In the genomic region with DNA sequence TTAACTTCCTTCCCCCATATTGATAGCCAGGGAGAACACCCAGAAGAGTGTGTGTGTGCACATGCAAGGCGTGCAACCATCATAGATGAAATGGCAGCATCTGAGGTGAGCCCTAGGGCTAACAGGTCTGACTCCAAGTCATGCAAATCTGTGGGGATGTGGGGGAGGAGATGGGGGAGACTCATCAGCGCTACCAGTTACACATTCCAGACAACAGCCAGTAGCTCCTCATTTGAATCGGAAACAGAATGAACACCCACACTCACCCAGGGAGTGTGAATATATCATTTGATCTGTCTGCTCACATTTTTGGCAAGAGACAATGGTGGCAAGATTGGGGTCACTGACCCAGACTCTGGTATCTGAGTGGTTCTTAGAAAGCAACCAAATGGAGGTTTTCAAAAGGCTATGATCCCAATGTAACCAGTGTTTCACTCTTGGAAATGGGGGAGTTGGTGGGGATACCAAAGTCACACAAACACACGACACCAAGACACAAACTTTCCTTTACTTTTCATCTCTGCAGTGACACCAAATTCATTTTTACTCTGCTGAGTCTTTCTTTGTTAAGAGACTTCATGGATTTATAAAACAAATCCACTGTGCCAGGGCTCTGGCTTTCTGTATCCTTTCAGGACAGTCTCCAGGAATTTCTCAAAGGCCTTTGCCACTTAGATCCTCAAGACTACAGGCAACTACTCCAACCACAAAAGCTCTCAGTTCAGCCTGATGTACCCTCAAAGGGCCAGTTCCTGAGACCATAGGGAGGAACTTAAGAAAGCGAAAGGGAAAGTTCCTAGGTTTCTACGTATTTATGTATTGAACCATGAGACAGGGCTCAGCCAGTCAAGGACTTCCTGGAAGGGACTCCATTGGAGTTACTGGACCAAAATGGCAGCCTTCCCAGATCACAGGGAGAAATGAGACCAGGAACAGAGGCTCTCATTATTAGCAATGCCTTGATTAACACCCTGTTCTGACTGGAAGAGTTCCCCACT, we compare ENCODE assay signal across 1 cellular context.
A peak's percentile ranks its signal among the peaks of the same experiment; 100 is the strongest.
TF ChIP-seq lines count a peak whose summit lies in the region.

No MANE protein-coding gene starts in this region.

TF ChIP-seq in GM12878, 131 proteins besides CTCF, POLR2A, EP300 and RAD21 (continued from another document):
- TF ChIP-seq SIN3A (IDR thresholded peaks at IDR 0.05; ENCODE audit: low read depth, low read length) (no peak), SP1 (IDR thresholded peaks at IDR 0.05; ENCODE audit: low read depth, low read length) (no peak), ZNF207 (IDR thresholded peaks at IDR 0.05; ENCODE audit: borderline replicate concordance) (no peak), TBL1XR1 (IDR thresholded peaks at IDR 0.05; ENCODE audit: low read depth, low read length) (no peak), NFXL1 (IDR thresholded peaks at IDR 0.05; ENCODE audit: borderline replicate concordance) (no peak), RFX5 (IDR thresholded peaks at IDR 0.05; ENCODE audit: low read depth, low read length) (no peak), SUPT20H (IDR thresholded peaks at IDR 0.05; ENCODE audit: borderline replicate concordance, control insufficient read depth, low read depth, low read length) (no peak), NRF1 (conservative IDR thresholded peaks at IDR 0.05; ENCODE audit: low read depth, low read length) (no peak), CREM (IDR thresholded peaks at IDR 0.05; ENCODE audit: low read depth) (no peak), TAF1 (IDR thresholded peaks at IDR 0.05; ENCODE audit: borderline replicate concordance, low read depth, low read length) (no peak), DPF2 (IDR thresholded peaks at IDR 0.05) (0 out of 2 replicates have a peak, but pooled peaks have one; percentile 31), IKZF1 (conservative IDR thresholded peaks at IDR 0.05) (peak; percentile 59), SUZ12 (IDR thresholded peaks at IDR 0.05; ENCODE audit: unreplicated experiment) (no peak), CBX3 (IDR thresholded peaks at IDR 0.05; ENCODE audit: borderline replicate concordance, low read depth) (no peak), MYC (IDR thresholded peaks at IDR 0.05; ENCODE audit: insufficient read depth, insufficient read length, insufficient replicate concordance, low read length, severe bottlenecking) (no peak), RBBP5 (conservative IDR thresholded peaks at IDR 0.05) (no peak), HDAC6 (IDR thresholded peaks at IDR 0.05; ENCODE audit: unreplicated experiment) (no peak), BCL11A (IDR thresholded peaks at IDR 0.05; ENCODE audit: low read depth, low read length) (no peak), CREB1 (IDR thresholded peaks at IDR 0.05; ENCODE audit: low read depth) (no peak), NFIC (IDR thresholded peaks at IDR 0.05; ENCODE audit: low read depth, low read length) (no peak), BACH1 (IDR thresholded peaks at IDR 0.05; ENCODE audit: borderline replicate concordance) (no peak), TCF3 (IDR thresholded peaks at IDR 0.05; ENCODE audit: borderline replicate concordance, insufficient read depth, low read depth, low read length) (no peak), ZSCAN29 (IDR thresholded peaks at IDR 0.05) (no peak)
- TF ChIP-seq, protein P1, sequence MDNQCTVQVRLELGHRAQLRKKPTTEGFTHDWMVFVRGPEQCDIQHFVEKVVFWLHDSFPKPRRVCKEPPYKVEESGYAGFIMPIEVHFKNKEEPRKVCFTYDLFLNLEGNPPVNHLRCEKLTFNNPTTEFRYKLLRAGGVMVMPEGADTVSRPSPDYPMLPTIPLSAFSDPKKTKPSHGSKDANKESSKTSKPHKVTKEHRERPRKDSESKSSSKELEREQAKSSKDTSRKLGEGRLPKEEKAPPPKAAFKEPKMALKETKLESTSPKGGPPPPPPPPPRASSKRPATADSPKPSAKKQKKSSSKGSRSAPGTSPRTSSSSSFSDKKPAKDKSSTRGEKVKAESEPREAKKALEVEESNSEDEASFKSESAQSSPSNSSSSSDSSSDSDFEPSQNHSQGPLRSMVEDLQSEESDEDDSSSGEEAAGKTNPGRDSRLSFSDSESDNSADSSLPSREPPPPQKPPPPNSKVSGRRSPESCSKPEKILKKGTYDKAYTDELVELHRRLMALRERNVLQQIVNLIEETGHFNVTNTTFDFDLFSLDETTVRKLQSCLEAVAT (IDR thresholded peaks at IDR 0.05), result no peak
- TF ChIP-seq, protein P2, sequence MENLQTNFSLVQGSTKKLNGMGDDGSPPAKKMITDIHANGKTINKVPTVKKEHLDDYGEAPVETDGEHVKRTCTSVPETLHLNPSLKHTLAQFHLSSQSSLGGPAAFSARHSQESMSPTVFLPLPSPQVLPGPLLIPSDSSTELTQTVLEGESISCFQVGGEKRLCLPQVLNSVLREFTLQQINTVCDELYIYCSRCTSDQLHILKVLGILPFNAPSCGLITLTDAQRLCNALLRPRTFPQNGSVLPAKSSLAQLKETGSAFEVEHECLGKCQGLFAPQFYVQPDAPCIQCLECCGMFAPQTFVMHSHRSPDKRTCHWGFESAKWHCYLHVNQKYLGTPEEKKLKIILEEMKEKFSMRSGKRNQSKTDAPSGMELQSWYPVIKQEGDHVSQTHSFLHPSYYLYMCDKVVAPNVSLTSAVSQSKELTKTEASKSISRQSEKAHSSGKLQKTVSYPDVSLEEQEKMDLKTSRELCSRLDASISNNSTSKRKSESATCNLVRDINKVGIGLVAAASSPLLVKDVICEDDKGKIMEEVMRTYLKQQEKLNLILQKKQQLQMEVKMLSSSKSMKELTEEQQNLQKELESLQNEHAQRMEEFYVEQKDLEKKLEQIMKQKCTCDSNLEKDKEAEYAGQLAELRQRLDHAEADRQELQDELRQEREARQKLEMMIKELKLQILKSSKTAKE (IDR thresholded peaks at IDR 0.05; ENCODE audit: low read depth, poor library complexity, severe bottlenecking), result no peak
- TF ChIP-seq, protein P3, sequence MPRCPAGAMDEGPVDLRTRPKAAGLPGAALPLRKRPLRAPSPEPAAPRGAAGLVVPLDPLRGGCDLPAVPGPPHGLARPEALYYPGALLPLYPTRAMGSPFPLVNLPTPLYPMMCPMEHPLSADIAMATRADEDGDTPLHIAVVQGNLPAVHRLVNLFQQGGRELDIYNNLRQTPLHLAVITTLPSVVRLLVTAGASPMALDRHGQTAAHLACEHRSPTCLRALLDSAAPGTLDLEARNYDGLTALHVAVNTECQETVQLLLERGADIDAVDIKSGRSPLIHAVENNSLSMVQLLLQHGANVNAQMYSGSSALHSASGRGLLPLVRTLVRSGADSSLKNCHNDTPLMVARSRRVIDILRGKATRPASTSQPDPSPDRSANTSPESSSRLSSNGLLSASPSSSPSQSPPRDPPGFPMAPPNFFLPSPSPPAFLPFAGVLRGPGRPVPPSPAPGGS (IDR thresholded peaks at IDR 0.05; ENCODE audit: borderline replicate concordance, insufficient read depth, low read depth, low read length, poor library complexity, severe bottlenecking), result no peak
- TF ChIP-seq, protein P4, sequence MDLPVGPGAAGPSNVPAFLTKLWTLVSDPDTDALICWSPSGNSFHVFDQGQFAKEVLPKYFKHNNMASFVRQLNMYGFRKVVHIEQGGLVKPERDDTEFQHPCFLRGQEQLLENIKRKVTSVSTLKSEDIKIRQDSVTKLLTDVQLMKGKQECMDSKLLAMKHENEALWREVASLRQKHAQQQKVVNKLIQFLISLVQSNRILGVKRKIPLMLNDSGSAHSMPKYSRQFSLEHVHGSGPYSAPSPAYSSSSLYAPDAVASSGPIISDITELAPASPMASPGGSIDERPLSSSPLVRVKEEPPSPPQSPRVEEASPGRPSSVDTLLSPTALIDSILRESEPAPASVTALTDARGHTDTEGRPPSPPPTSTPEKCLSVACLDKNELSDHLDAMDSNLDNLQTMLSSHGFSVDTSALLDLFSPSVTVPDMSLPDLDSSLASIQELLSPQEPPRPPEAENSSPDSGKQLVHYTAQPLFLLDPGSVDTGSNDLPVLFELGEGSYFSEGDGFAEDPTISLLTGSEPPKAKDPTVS (IDR thresholded peaks at IDR 0.05; ENCODE audit: low read depth, low read length), result no peak
- TF ChIP-seq, protein P5, sequence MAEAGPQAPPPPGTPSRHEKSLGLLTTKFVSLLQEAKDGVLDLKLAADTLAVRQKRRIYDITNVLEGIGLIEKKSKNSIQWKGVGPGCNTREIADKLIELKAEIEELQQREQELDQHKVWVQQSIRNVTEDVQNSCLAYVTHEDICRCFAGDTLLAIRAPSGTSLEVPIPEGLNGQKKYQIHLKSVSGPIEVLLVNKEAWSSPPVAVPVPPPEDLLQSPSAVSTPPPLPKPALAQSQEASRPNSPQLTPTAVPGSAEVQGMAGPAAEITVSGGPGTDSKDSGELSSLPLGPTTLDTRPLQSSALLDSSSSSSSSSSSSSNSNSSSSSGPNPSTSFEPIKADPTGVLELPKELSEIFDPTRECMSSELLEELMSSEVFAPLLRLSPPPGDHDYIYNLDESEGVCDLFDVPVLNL (IDR thresholded peaks at IDR 0.05; ENCODE audit: low read depth, low read length), result no peak
- TF ChIP-seq, protein P6, sequence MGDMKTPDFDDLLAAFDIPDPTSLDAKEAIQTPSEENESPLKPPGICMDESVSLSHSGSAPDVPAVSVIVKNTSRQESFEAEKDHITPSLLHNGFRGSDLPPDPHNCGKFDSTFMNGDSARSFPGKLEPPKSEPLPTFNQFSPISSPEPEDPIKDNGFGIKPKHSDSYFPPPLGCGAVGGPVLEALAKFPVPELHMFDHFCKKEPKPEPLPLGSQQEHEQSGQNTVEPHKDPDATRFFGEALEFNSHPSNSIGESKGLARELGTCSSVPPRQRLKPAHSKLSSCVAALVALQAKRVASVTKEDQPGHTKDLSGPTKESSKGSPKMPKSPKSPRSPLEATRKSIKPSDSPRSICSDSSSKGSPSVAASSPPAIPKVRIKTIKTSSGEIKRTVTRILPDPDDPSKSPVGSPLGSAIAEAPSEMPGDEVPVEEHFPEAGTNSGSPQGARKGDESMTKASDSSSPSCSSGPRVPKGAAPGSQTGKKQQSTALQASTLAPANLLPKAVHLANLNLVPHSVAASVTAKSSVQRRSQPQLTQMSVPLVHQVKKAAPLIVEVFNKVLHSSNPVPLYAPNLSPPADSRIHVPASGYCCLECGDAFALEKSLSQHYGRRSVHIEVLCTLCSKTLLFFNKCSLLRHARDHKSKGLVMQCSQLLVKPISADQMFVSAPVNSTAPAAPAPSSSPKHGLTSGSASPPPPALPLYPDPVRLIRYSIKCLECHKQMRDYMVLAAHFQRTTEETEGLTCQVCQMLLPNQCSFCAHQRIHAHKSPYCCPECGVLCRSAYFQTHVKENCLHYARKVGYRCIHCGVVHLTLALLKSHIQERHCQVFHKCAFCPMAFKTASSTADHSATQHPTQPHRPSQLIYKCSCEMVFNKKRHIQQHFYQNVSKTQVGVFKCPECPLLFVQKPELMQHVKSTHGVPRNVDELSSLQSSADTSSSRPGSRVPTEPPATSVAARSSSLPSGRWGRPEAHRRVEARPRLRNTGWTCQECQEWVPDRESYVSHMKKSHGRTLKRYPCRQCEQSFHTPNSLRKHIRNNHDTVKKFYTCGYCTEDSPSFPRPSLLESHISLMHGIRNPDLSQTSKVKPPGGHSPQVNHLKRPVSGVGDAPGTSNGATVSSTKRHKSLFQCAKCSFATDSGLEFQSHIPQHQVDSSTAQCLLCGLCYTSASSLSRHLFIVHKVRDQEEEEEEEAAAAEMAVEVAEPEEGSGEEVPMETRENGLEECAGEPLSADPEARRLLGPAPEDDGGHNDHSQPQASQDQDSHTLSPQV (IDR thresholded peaks at IDR 0.05), result no peak
- TF ChIP-seq, protein P7, sequence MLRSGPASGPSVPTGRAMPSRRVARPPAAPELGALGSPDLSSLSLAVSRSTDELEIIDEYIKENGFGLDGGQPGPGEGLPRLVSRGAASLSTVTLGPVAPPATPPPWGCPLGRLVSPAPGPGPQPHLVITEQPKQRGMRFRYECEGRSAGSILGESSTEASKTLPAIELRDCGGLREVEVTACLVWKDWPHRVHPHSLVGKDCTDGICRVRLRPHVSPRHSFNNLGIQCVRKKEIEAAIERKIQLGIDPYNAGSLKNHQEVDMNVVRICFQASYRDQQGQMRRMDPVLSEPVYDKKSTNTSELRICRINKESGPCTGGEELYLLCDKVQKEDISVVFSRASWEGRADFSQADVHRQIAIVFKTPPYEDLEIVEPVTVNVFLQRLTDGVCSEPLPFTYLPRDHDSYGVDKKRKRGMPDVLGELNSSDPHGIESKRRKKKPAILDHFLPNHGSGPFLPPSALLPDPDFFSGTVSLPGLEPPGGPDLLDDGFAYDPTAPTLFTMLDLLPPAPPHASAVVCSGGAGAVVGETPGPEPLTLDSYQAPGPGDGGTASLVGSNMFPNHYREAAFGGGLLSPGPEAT (IDR thresholded peaks at IDR 0.05; ENCODE audit: low read depth), result peak; percentile 27; the same call in 1 of the 2 replicates
